8 cellular contexts compared by ENCODE assay signal in genomic region chr2:25376750-25377621, GRCh38. TPM values are rescaled to one million over a fixed set of nuclear protein-coding genes. Genes with fewer than 3 reads are reported as not detected.
DNase-seq lines count a peak whose midpoint lies in the region; ATAC-seq and TF ChIP-seq lines count a peak whose summit lies in the region.

No MANE protein-coding gene starts in this region.

- H3K27ac Mint-ChIP-seq in T-cell = peak overlapping the region; percentile 90 to 94

- H3K36me3 Mint-ChIP-seq in T-cell = peaks cover 3% of the 10 kb centered on the region

- no peak for TF ChIP-seq POLR2A in vagina (IDR thresholded peaks at IDR 0.05)

- TF ChIP-seq CTCF in vagina (IDR thresholded peaks at IDR 0.05) = peak; percentile 48 to 88 (median 84)

- no peaks in the 10 kb centered on the region for H3K36me3 ChIP-seq in vagina

- H3K4me1 ChIP-seq in vagina = peaks cover 21% of the 10 kb centered on the region

- peak overlapping the region; percentile 51 to 78 (median 62) for H3K4me3 Mint-ChIP-seq in T-cell

- H3K27me3 Mint-ChIP-seq in T-cell = no peaks in the 10 kb centered on the region

- DNase-seq in NCI-H146 (lab: John Stamatoyannopoulos, UW) (peak; percentile 95), T-cell (peak; percentile 82 to 94 (median 90)), amniotic stem cell (lab: John Stamatoyannopoulos, UW) (peak; percentile 45), left ventricle myocardium superior (peak; percentile 92), putamen (ENCODE audit: low spot score) (peak; percentile 80), vagina (ENCODE audit: extremely low spot score in 2 of 2) (peak; percentile 85 to 86)

- H3K27ac ChIP-seq in vagina = peak overlapping the region; percentile 10

- H3K27me3 ChIP-seq in vagina = no peaks in the 10 kb centered on the region

- peaks cover 36 to 39% (median 38%) of the 10 kb centered on the region in 3 donors for H3K4me1 Mint-ChIP-seq in T-cell

- H3K4me3 ChIP-seq in vagina = peak overlapping the region; percentile 17 to 25

- CTCF ChIA-PET in T-cell (lab: Charles Lee) = interaction anchor here (0.5 to 4.2 kb wide), 12 partner anchors 11 to 656 kb away, joined by 3 to 55 read pairs (median 4); no protein-coding TSS in a partner anchor

- POLR2A ChIA-PET in T-cell (lab: Charles Lee) = interaction anchor here in 1 of 2 donors (0.5 to 0.6 kb wide), 2 partner anchors 11 to 728 kb away, joined by 4 to 8 read pairs; no protein-coding TSS in a partner anchor

- H3K9me3 Mint-ChIP-seq in T-cell = no peaks in the 10 kb centered on the region

- H3K9me3 ChIP-seq in vagina = no peaks in the 10 kb centered on the region

- ATAC-seq in GM18499 (IDR thresholded peaks at IDR 0.05; ENCODE audit: insufficient read depth, unreplicated experiment) (peak; percentile 73), HG02885 (IDR thresholded peaks at IDR 0.05; ENCODE audit: poor library complexity, unreplicated experiment) (peak; percentile 91), T-cell (replicated peaks in 1 of 4) (peak; percentile 99 to 100 (median 100)), left ventricle myocardium superior (peak; percentile 98)

- intact Hi-C loops in left ventricle myocardium superior (cut with micrococcal nuclease) = loop anchor here (5.0 kb wide), 1 partner anchor 35 kb away; the partner anchor contains the start of gene DNMT3A
- intact Hi-C loops in vagina (cut with DNase I) = no loop called here

RNA-seq across cellular contexts. Expression of gene DNMT3A, which starts 35.3 kb away (rescaled TPM):
- total RNA-seq in T-cell (100 to 1,000 TPM in 1 of 5 donors, 10 to 100 TPM in 4; 78.7 to 125 (median 93.2) TPM), left ventricle myocardium superior (21.1 TPM), vagina (28.0 TPM)

Comparison
In these comparisons a context has a peak if more than half of its experiments do, and no peak if none do; other contexts are left out.
1. Peak in every context shown above with its lines: DNase-seq, ATAC-seq, H3K4me3 ChIP-seq and H3K27ac ChIP-seq.
2. DNase-seq: peak in every context shown above with its lines; median percentile 95 in NCI-H146; 92 in left ventricle myocardium superior; 90 in T-cell; 86 in vagina; 80 in putamen; 45 in amniotic stem cell.